In genomic region chr11:67269401-67270255, GRCh38 we compare ENCODE assay signal across 8 cellular contexts. TPM values are rescaled to one million over a fixed set of nuclear protein-coding genes. Genes with fewer than 3 reads are reported as not detected.
DNase-seq lines count a peak whose midpoint lies in the region; TF ChIP-seq lines count a peak whose summit lies in the region.

No MANE protein-coding gene starts in this region.

- H3K36me3 Mint-ChIP-seq in chondrocyte (ENCODE audit: low read depth): no peaks in the 10 kb centered on the region

- TF ChIP-seq CTCF in AG04450 (IDR thresholded peaks at IDR 0.05; ENCODE audit: low read depth, low read length) (no peak), LNCaP clone FGC (IDR thresholded peaks at IDR 0.05; ENCODE audit: control insufficient read depth, extremely low read depth, insufficient read depth) (no peak), chondrocyte (IDR thresholded peaks at IDR 0.05) (no peak)

- POLR2A ChIA-PET in AG04450 (lab: Yijun Ruan, JAX): interaction anchor here (0.9 to 1.0 kb wide), 2 partner anchors 19 to 48 kb away, joined by 3 to 4 read pairs; no protein-coding TSS in a partner anchor

- no peaks in the 10 kb centered on the region for H3K27me3 Mint-ChIP-seq in chondrocyte (ENCODE audit: low read depth)

- H3K4me3 ChIP-seq in AG04450 (ENCODE audit: low read depth, low read length) (peak overlapping the region; percentile 25; the same call in 1 of the 2 replicates), LNCaP clone FGC (ENCODE audit: low read depth, low read length) (peak overlapping the region; percentile 48), mucosa of rectum (ENCODE audit: low read length in 2 of 2) (peak overlapping the region; percentile 37 to 91)

- peak overlapping the region; percentile 58 for H3K27ac Mint-ChIP-seq in chondrocyte (ENCODE audit: unreplicated experiment)

- peak overlapping the region; percentile 38 to 69 for H3K9ac ChIP-seq in mucosa of rectum (ENCODE audit: low read depth in 1 of 2, low read length in 2 of 2)

- no peaks in the 10 kb centered on the region for H3K9me3 Mint-ChIP-seq in chondrocyte (ENCODE audit: low read depth)

- H3K27me3 ChIP-seq in AG04450 (ENCODE audit: control insufficient read depth, insufficient read depth, low read length): no peaks in the 10 kb centered on the region
- H3K27me3 ChIP-seq in mucosa of rectum (ENCODE audit: control insufficient read depth in 2 of 2, insufficient read depth in 2 of 2, low read length in 2 of 2): no peaks in the 10 kb centered on the region

- H3K36me3 ChIP-seq in mucosa of rectum (ENCODE audit: control insufficient read depth in 2 of 2, insufficient read depth in 2 of 2, low read length in 2 of 2): peaks cover 15 to 26% of the 10 kb centered on the region in 2 donors

- DNase-seq in AG04450 (ENCODE audit: low read depth, low spot score) (no peak), LNCaP clone FGC (ENCODE audit: low read depth) (peak; percentile 68), chondrocyte (ENCODE audit: low spot score) (peak; percentile 61), NCI-H2227 (lab: John Stamatoyannopoulos, UW; ENCODE audit: unreplicated experiment) (no peak), mucosa of gallbladder (ENCODE audit: low spot score) (no peak), NCI-H146 (lab: John Stamatoyannopoulos, UW) (no peak), DMS153 (lab: John Stamatoyannopoulos, UW) (no peak)

- CTCF ChIA-PET in AG04450 (lab: Charles Lee): interaction anchor here (0.9 to 4.3 kb wide), 3 partner anchors 33 to 113 kb away, joined by 4 to 12 read pairs (median 5); no protein-coding TSS in a partner anchor

- H3K27ac ChIP-seq in AG04450 (ENCODE audit: low read depth, low read length) (peak overlapping the region; percentile 11), mucosa of rectum (ENCODE audit: low read depth in 2 of 2, low read length in 2 of 2) (peak overlapping the region; percentile 95 to 98)

- H3K9me3 ChIP-seq in AG04450 (ENCODE audit: control insufficient read depth, insufficient read depth, low read length): no peaks in the 10 kb centered on the region; the same call in 1 of the 2 replicates
- H3K9me3 ChIP-seq in mucosa of rectum (ENCODE audit: control insufficient read depth in 2 of 2, low read length in 2 of 2): no peaks in the 10 kb centered on the region

- peaks cover 60% of the 10 kb centered on the region for H3K4me1 Mint-ChIP-seq in chondrocyte (ENCODE audit: low read depth)

- peak overlapping the region; percentile 62 for H3K4me3 Mint-ChIP-seq in chondrocyte (ENCODE audit: unreplicated experiment)

- H3K4me1 ChIP-seq in mucosa of rectum (ENCODE audit: control insufficient read depth in 2 of 2, insufficient read depth in 2 of 2, low read length in 2 of 2): peaks cover 71 to 72% of the 10 kb centered on the region in 2 donors

RNA-seq across cellular contexts. Expression of gene GRK2, which starts 3.4 kb away (rescaled TPM):
- 17.3 and 20.2 TPM in 2 replicates for polyA plus RNA-seq in AG04450 (2011; rRNA removed)
- polyA minus RNA-seq in AG04450 (2011; rRNA and poly(A)+ RNA removed): 61.0 and 67.4 TPM in 2 replicates
- total RNA-seq in chondrocyte: 34.0 to 38.3 TPM (median 36.1 TPM) in 3 replicates
- total RNA-seq in mucosa of gallbladder: 86.1 TPM

RNA-seq across cellular contexts. Expression of gene ANKRD13D, which starts 19.5 kb away (rescaled TPM):
- polyA plus RNA-seq in AG04450 (2011; rRNA removed): 14.4 and 18.4 TPM in 2 replicates
- 25.6 and 33.8 TPM in 2 replicates for polyA minus RNA-seq in AG04450 (2011; rRNA and poly(A)+ RNA removed)
- total RNA-seq in chondrocyte (40.0 to 51.8 TPM (median 47.8 TPM) in 3 replicates), mucosa of gallbladder (80.5 TPM)

RNA-seq across cellular contexts. Expression of gene SSH3, which starts 33.7 kb away (rescaled TPM):
- polyA plus RNA-seq in AG04450 (2011; rRNA removed): 16.5 and 20.0 TPM in 2 replicates
- 12.1 and 14.3 TPM in 2 replicates for polyA minus RNA-seq in AG04450 (2011; rRNA and poly(A)+ RNA removed)
- total RNA-seq in chondrocyte (19.8 to 30.0 TPM (median 28.4 TPM) in 3 replicates), mucosa of gallbladder (107 TPM)

Comparison
In these comparisons a context has a peak if more than half of its experiments do, and no peak if none do; other contexts are left out.
1. DNase-seq: peak in LNCaP clone FGC (single experiment) and chondrocyte (single experiment); none in AG04450 (single experiment), NCI-H2227 (single experiment), mucosa of gallbladder (single experiment), NCI-H146 (single experiment) and DMS153 (single experiment).
2. Peak in every context shown above with its lines, with median percentiles within 50 percentile points of each other: H3K4me3 ChIP-seq.